In the genomic region with DNA sequence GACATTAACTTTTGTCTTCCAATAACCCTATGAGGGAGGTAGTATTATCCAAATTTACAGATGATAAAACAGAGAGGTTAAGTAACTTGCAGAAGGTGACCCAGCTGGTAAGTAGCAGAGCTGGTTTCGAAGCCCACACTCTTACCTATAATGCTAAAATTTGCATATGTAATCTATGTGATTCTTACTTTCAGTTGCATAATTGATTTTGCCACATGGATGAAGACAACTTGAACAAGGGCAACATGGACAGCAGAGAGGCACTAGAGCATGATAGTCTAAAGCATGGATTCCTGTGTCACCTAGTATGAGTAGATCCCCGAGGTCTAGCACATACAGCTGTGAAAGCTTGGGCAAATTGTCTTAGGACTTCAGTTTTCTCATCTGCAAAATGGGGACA, we compare ENCODE assay signal across 23 cellular contexts.
"Had no signal": no experiment of that assay in that cellular context is flagged by ENCODE, and none has a peak within 500 bp of the region (broad histone marks: within the 10 kb centered on the region; RNA-seq: fewer than 3 reads in every experiment).

No MANE protein-coding gene starts in this region.

- DNase-seq: IMR-90, Kasumi-1, MM.1S, NCI-H1092 treated with DMSO at 0.1 percent for 48 hours, NCI-H1436, NCI-H187, NCI-H2029, NCI-H2081 treated with DMSO at 0.1 percent for 48 hours, NCI-H2171, NCI-H226, NCI-H446, NCI-H510A, NCI-H524 treated with DMSO at 0.1 percent for 48 hours, NCI-H69, NCI-H774, Right ventricle myocardium superior, RPMI8226, SIG-M5 had no signal

- H3K36me3 ChIP-seq: SJSA1 had no signal

- H3K4me3 ChIP-seq: SJSA1, SK-N-MC had no signal

- H3K9me3 ChIP-seq: SJSA1 had no signal

- H3K9ac ChIP-seq: KMS-11 had no signal

- H3K4me1 ChIP-seq: SJSA1 had no signal

- H3K4me2 ChIP-seq: KMS-11 had no signal

- H3K27ac ChIP-seq: KMS-11, SJSA1, SK-N-MC had no signal

- FAIRE-seq: HepG2, RCC 7860 had no signal

- H3K27me3 ChIP-seq: SJSA1 had no signal
